Comparison of ENCODE assay signal across 29 cellular contexts in the genomic region with DNA sequence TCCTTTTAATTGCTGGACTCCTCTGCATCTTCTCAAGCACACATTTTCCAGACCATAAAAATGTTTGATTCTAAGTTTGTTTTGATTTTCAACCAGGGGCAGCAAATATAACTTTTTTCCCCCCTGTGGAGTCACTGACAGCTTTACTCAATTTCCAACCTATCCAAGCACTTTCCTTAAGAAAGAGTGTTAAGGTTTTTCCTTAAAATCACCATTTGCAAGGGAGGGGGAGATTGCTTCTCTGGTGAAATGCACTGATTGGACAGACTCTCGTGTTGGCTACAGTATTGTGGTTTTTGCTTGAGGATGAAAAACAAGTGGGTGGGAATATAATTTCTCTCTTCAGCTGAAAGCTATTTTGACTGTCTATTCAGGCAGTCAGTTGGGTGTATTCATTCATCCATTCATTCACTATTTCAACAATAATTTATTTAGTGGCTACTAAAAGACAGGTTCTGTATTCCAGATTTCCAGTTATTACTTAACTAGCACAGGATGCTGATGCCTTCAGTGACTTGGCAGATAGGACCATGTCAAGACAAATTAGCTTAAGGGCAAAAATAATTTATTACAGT.
"Had no signal": no experiment of that assay in that cellular context is flagged by ENCODE, and none has a peak within 500 bp of the region (broad histone marks: within the 10 kb centered on the region; RNA-seq: fewer than 3 reads in every experiment).

No MANE protein-coding gene starts in this region.

- H3K4me3 ChIP-seq: esophagus muscularis mucosa, left ventricle myocardium inferior, lung, ovary, prostate gland, skin epidermis, thoracic aorta had no signal

- H3K27ac ChIP-seq: esophagus muscularis mucosa, left ventricle myocardium inferior, prostate gland, skin epidermis, thoracic aorta, WERI-Rb-1 had no signal

- FAIRE-seq: urothelium cell line had no signal

- H3K27me3 ChIP-seq: ovary had no signal

- H3K36me3 ChIP-seq: esophagus muscularis mucosa, left ventricle myocardium inferior, ovary, prostate gland, thoracic aorta, WERI-Rb-1 had no signal

- H3K9me3 ChIP-seq: esophagus muscularis mucosa, left ventricle myocardium inferior, ovary, prostate gland, thoracic aorta had no signal

- ATAC-seq: activated CD4-positive, CD25-positive, alpha-beta regulatory T cell treated with anti-CD3 and anti-CD28 coated beads, Interleukin-2, amount 50 U/mL, for 24 hours; sciatic nerve; stimulated activated effector memory CD8-positive, alpha-beta T cell treated with anti-CD3 and anti-CD28 coated beads, Interleukin-12 subunit alpha, Interleukin-12 subunit beta, amount 100 ng/mL, for 72 hours had no signal

- DNase-seq: activated CD4-positive, alpha-beta memory T cell treated with anti-CD3 and anti-CD28 coated beads for 36 hours; activated CD4-positive, alpha-beta T cell treated with anti-CD3 and anti-CD28 coated beads, Interleukin-2, amount 10 ng/mL, durations not matched to agents 24 days and 14 days; activated CD8-positive, alpha-beta memory T cell treated with anti-CD3 and anti-CD28 coated beads, Interleukin-2, amount 50 U/mL, for 4 hours; activated effector memory CD4-positive, alpha-beta T cell treated with anti-CD3 and anti-CD28 coated beads, Interleukin-2, amount 50 U/mL, for 16 hours; activated naive CD4-positive, alpha-beta T cell treated with anti-CD3 and anti-CD28 coated beads, Interleukin-2, amount 10 ng/mL, durations not matched to agents 7 days and 5 days; activated naive CD8-positive, alpha-beta T cell treated with anti-CD3 and anti-CD28 coated beads, Interleukin-2, amount 10 ng/mL, durations not matched to agents 7 days and 5 days; activated T-cell treated with anti-CD3 and anti-CD28 coated beads, Interleukin-2, amount 50 U/mL, for 1 hour; amniotic stem cell; central memory CD4-positive, alpha-beta T cell; endodermal cell; foreskin melanocyte; left ventricle myocardium inferior; mesendoderm; nephron progenitor cell; ovary; retina; stimulated activated CD4-positive, alpha-beta T cell treated with anti-CD3 and anti-CD28 coated beads, Interleukin-4, amount 100 ng/mL, for 24 hours; T-helper 9 cell; trophoblast cell; WERI-Rb-1 had no signal

- H3K4me1 ChIP-seq: esophagus muscularis mucosa, left ventricle myocardium inferior, prostate gland had no signal
